ENCODE assay signal across 22 cellular contexts in genomic region chr15:69405110-69405509, GRCh38.
"Had no signal": no experiment of that assay in that cellular context is flagged by ENCODE, and none has a peak within 500 bp of the region (broad histone marks: within the 10 kb centered on the region; RNA-seq: fewer than 3 reads in every experiment).

No MANE protein-coding gene starts in this region.

- H3K9me3 ChIP-seq: MG63, Peyer's patch had no signal

- H3K27ac ChIP-seq: HL-60, PC-9, Peyer's patch, SJCRH30, SK-N-MC had no signal

- H3K27me3 ChIP-seq: MG63, Peyer's patch, SJCRH30 had no signal

- H2AFZ ChIP-seq: PC-9 had no signal

- H3K4me2 ChIP-seq: PC-9 had no signal

- H3K4me3 Mint-ChIP-seq: IgD-negative memory B cell had no signal

- H3K4me1 ChIP-seq: Peyer's patch had no signal

- H3K9me3 Mint-ChIP-seq: IgD-negative memory B cell had no signal

- H3K4me1 Mint-ChIP-seq: IgD-negative memory B cell had no signal

- H3K4me3 ChIP-seq: MG63, PC-9, Peyer's patch, SJCRH30, SK-N-MC had no signal

- H3K36me3 Mint-ChIP-seq: IgD-negative memory B cell had no signal

- DNase-seq: KBM-7, MG63, NCI-H1092, NCI-H1105 treated with DMSO at 0.1 percent for 48 hours, NCI-H1417 treated with DMSO at 0.1 percent for 48 hours, NCI-H146, NCI-H1694 treated with DMSO at 0.1 percent for 48 hours, NCI-H1930, NCI-H2081, NCI-H2107, NCI-H2227 treated with DMSO at 0.1 percent for 48 hours, NCI-H524, NCI-H526 treated with DMSO at 0.1 percent for 48 hours, NCI-H774, PC-9, Peyer's patch, SHP77 treated with DMSO at 0.1 percent for 48 hours, SJCRH30 had no signal

- H3K36me3 ChIP-seq: Peyer's patch, SJCRH30 had no signal

- ATAC-seq: Right ventricle myocardium inferior had no signal
